1 cellular context compared by ENCODE assay signal in the genomic region with DNA sequence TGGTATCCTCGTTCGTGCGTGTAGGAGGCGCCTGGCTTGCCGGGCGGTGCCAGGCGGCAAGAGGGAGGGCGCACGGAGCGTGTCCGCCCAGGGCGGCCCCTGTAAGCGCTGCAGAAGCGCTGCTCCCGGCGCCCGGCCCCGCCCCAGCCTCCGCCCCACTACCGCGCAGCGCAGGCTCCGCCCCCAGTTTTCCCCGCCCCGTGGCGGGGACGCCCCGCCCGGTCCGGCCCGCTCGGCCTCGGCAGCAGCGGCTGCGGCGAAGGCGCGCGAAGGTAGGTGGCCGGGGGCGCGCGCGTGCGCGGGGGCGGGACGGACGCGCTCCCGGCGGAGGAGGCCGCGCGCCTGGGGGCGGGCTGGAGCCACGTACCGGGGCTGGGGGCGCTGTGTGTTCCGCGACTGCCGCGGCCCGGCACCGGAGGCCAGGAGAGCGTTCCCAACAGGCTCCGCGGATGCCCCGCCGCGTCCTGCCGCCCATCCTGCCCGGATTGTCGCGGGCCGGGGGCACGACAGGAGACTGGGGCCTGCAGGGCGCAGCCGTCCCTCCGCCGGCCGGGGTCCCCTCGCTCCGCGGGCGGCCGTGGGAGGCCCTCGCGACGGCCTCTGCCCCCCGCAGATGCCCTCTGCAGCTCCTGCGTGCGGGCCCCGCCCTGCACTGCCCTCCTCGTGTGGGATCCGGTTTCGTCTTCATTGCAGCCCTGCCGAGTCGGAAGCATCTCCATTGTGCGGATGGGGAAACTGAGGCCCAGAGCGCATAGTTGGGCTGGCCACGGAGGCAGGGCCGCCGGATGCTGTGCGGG.
A peak's percentile ranks its signal among the peaks of the same experiment; 100 is the strongest.
TF ChIP-seq lines count a peak whose summit lies in the region.

No MANE protein-coding gene starts in this region.

TF ChIP-seq in HepG2, 621 proteins besides CTCF, POLR2A, EP300 and RAD21 (continued from another document and continues in another):
- TF ChIP-seq, protein P1, sequence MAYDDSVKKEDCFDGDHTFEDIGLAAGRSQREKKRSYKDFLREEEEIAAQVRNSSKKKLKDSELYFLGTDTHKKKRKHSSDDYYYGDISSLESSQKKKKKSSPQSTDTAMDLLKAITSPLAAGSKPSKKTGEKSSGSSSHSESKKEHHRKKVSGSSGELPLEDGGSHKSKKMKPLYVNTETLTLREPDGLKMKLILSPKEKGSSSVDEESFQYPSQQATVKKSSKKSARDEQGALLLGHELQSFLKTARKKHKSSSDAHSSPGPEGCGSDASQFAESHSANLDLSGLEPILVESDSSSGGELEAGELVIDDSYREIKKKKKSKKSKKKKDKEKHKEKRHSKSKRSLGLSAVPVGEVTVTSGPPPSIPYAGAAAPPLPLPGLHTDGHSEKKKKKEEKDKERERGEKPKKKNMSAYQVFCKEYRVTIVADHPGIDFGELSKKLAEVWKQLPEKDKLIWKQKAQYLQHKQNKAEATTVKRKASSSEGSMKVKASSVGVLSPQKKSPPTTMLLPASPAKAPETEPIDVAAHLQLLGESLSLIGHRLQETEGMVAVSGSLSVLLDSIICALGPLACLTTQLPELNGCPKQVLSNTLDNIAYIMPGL (CRISPR knock-in tag; IDR thresholded peaks at IDR 0.05; ENCODE audit: borderline replicate concordance in 1 of 2, low read depth in 1 of 2), result peak in 1 of 2 experiments; percentile 63; a peak in 1 of 4 replicates
- peak; percentile 68; the same call in 1 of the 2 replicates for TF ChIP-seq REPIN1 (CRISPR knock-in tag; IDR thresholded peaks at IDR 0.05; ENCODE audit: borderline replicate concordance, low read depth)
- TF ChIP-seq NCOA1 (CRISPR knock-in tag; IDR thresholded peaks at IDR 0.05), result no peak; the same call in 1 of the 2 replicates
- TF ChIP-seq ELF1 (CRISPR knock-in tag; IDR thresholded peaks at IDR 0.05), result no peak
- TF ChIP-seq NFRKB (IDR thresholded peaks at IDR 0.05), result no peak
- TF ChIP-seq, protein P2, sequence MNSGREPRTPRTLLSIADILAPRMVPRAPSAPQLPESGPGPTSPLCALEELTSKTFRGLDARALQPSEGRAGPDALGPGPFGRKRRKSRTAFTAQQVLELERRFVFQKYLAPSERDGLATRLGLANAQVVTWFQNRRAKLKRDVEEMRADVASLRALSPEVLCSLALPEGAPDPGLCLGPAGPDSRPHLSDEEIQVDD (CRISPR knock-in tag; IDR thresholded peaks at IDR 0.05; ENCODE audit: borderline replicate concordance), result peak; percentile 58; the same call in 1 of the 2 replicates
- no peak for TF ChIP-seq ZNF33A (CRISPR knock-in tag; IDR thresholded peaks at IDR 0.05; ENCODE audit: borderline replicate concordance)
- no peak for TF ChIP-seq ZNF331 (CRISPR knock-in tag; IDR thresholded peaks at IDR 0.05)
- no peak for TF ChIP-seq ZNF564 (CRISPR knock-in tag; IDR thresholded peaks at IDR 0.05)
- peak; percentile 76 for TF ChIP-seq RBFOX2 (IDR thresholded peaks at IDR 0.05; ENCODE audit: low read depth, low read length)
- no peak for TF ChIP-seq ZNF317 (CRISPR knock-in tag; IDR thresholded peaks at IDR 0.05)
- TF ChIP-seq CBX5 (CRISPR knock-in tag; IDR thresholded peaks at IDR 0.05; ENCODE audit: borderline replicate concordance), result no peak
- 0 out of 2 replicates have a peak, but pooled peaks have one; percentile 12 for TF ChIP-seq PHF21A (CRISPR knock-in tag; IDR thresholded peaks at IDR 0.05)
- TF ChIP-seq, protein P3, sequence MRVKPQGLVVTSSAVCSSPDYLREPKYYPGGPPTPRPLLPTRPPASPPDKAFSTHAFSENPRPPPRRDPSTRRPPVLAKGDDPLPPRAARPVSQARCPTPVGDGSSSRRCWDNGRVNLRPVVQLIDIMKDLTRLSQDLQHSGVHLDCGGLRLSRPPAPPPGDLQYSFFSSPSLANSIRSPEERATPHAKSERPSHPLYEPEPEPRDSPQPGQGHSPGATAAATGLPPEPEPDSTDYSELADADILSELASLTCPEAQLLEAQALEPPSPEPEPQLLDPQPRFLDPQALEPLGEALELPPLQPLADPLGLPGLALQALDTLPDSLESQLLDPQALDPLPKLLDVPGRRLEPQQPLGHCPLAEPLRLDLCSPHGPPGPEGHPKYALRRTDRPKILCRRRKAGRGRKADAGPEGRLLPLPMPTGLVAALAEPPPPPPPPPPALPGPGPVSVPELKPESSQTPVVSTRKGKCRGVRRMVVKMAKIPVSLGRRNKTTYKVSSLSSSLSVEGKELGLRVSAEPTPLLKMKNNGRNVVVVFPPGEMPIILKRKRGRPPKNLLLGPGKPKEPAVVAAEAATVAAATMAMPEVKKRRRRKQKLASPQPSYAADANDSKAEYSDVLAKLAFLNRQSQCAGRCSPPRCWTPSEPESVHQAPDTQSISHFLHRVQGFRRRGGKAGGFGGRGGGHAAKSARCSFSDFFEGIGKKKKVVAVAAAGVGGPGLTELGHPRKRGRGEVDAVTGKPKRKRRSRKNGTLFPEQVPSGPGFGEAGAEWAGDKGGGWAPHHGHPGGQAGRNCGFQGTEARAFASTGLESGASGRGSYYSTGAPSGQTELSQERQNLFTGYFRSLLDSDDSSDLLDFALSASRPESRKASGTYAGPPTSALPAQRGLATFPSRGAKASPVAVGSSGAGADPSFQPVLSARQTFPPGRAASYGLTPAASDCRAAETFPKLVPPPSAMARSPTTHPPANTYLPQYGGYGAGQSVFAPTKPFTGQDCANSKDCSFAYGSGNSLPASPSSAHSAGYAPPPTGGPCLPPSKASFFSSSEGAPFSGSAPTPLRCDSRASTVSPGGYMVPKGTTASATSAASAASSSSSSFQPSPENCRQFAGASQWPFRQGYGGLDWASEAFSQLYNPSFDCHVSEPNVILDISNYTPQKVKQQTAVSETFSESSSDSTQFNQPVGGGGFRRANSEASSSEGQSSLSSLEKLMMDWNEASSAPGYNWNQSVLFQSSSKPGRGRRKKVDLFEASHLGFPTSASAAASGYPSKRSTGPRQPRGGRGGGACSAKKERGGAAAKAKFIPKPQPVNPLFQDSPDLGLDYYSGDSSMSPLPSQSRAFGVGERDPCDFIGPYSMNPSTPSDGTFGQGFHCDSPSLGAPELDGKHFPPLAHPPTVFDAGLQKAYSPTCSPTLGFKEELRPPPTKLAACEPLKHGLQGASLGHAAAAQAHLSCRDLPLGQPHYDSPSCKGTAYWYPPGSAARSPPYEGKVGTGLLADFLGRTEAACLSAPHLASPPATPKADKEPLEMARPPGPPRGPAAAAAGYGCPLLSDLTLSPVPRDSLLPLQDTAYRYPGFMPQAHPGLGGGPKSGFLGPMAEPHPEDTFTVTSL (CRISPR knock-in tag; IDR thresholded peaks at IDR 0.05; ENCODE audit: borderline replicate concordance), result no peak
- TF ChIP-seq HNRNPL (IDR thresholded peaks at IDR 0.05; ENCODE audit: low read depth, low read length), result peak; percentile 88
- TF ChIP-seq ATAD3A (CRISPR knock-in tag; IDR thresholded peaks at IDR 0.05), result no peak
- no peak for TF ChIP-seq FIP1L1 (IDR thresholded peaks at IDR 0.05; ENCODE audit: borderline replicate concordance, insufficient read depth, low read depth, low read length)
- TF ChIP-seq, protein P4, sequence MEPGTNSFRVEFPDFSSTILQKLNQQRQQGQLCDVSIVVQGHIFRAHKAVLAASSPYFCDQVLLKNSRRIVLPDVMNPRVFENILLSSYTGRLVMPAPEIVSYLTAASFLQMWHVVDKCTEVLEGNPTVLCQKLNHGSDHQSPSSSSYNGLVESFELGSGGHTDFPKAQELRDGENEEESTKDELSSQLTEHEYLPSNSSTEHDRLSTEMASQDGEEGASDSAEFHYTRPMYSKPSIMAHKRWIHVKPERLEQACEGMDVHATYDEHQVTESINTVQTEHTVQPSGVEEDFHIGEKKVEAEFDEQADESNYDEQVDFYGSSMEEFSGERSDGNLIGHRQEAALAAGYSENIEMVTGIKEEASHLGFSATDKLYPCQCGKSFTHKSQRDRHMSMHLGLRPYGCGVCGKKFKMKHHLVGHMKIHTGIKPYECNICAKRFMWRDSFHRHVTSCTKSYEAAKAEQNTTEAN (CRISPR knock-in tag; conservative IDR thresholded peaks at IDR 0.05), result 0 out of 2 replicates have a peak, but pooled peaks have one; percentile 40
- no peak for TF ChIP-seq NBN (conservative IDR thresholded peaks at IDR 0.05)
- no peak for TF ChIP-seq ZNF850 (CRISPR knock-in tag; conservative IDR thresholded peaks at IDR 0.05)
- TF ChIP-seq ZNF572 (CRISPR knock-in tag; IDR thresholded peaks at IDR 0.05), result no peak
- TF ChIP-seq FOXK2 (IDR thresholded peaks at IDR 0.05), result no peak
- no peak for TF ChIP-seq PHF20 (CRISPR knock-in tag; IDR thresholded peaks at IDR 0.05)
- peak; percentile 72; the same call in 1 of the 2 replicates for TF ChIP-seq ZNF790 (CRISPR knock-in tag; IDR thresholded peaks at IDR 0.05; ENCODE audit: borderline replicate concordance)
- TF ChIP-seq TAF1 (CRISPR knock-in tag; IDR thresholded peaks at IDR 0.05), result peak; percentile 54; the same call in 1 of the 2 replicates
- TF ChIP-seq, protein P5, sequence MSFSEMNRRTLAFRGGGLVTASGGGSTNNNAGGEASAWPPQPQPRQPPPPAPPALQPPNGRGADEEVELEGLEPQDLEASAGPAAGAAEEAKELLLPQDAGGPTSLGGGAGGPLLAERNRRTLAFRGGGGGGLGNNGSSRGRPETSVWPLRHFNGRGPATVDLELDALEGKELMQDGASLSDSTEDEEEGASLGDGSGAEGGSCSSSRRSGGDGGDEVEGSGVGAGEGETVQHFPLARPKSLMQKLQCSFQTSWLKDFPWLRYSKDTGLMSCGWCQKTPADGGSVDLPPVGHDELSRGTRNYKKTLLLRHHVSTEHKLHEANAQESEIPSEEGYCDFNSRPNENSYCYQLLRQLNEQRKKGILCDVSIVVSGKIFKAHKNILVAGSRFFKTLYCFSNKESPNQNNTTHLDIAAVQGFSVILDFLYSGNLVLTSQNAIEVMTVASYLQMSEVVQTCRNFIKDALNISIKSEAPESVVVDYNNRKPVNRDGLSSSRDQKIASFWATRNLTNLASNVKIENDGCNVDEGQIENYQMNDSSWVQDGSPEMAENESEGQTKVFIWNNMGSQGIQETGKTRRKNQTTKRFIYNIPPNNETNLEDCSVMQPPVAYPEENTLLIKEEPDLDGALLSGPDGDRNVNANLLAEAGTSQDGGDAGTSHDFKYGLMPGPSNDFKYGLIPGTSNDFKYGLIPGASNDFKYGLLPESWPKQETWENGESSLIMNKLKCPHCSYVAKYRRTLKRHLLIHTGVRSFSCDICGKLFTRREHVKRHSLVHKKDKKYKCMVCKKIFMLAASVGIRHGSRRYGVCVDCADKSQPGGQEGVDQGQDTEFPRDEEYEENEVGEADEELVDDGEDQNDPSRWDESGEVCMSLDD (CRISPR knock-in tag; IDR thresholded peaks at IDR 0.05; ENCODE audit: borderline replicate concordance), result no peak
- TF ChIP-seq, protein P6, sequence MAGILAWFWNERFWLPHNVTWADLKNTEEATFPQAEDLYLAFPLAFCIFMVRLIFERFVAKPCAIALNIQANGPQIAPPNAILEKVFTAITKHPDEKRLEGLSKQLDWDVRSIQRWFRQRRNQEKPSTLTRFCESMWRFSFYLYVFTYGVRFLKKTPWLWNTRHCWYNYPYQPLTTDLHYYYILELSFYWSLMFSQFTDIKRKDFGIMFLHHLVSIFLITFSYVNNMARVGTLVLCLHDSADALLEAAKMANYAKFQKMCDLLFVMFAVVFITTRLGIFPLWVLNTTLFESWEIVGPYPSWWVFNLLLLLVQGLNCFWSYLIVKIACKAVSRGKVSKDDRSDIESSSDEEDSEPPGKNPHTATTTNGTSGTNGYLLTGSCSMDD (CRISPR knock-in tag; IDR thresholded peaks at IDR 0.05), result no peak
- peak; percentile 17; the same call in 1 of the 2 replicates for TF ChIP-seq HDAC2 (CRISPR knock-in tag; IDR thresholded peaks at IDR 0.05)
- no peak for TF ChIP-seq GPN1 (CRISPR knock-in tag; IDR thresholded peaks at IDR 0.05; ENCODE audit: borderline replicate concordance)
- TF ChIP-seq, protein P7, sequence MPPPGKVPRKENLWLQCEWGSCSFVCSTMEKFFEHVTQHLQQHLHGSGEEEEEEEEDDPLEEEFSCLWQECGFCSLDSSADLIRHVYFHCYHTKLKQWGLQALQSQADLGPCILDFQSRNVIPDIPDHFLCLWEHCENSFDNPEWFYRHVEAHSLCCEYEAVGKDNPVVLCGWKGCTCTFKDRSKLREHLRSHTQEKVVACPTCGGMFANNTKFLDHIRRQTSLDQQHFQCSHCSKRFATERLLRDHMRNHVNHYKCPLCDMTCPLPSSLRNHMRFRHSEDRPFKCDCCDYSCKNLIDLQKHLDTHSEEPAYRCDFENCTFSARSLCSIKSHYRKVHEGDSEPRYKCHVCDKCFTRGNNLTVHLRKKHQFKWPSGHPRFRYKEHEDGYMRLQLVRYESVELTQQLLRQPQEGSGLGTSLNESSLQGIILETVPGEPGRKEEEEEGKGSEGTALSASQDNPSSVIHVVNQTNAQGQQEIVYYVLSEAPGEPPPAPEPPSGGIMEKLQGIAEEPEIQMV (CRISPR knock-in tag; IDR thresholded peaks at IDR 0.05; ENCODE audit: low read depth), result no peak
- TF ChIP-seq ZFP62 (CRISPR knock-in tag; IDR thresholded peaks at IDR 0.05), result no peak
- no peak for TF ChIP-seq ZNF3 (CRISPR knock-in tag; IDR thresholded peaks at IDR 0.05)
- no peak for TF ChIP-seq NONO (IDR thresholded peaks at IDR 0.05)
- 0 out of 2 replicates have a peak, but pooled peaks have one; percentile 52 for TF ChIP-seq NONO (CRISPR knock-in tag; conservative IDR thresholded peaks at IDR 0.05)
- TF ChIP-seq JUND (CRISPR knock-in tag; IDR thresholded peaks at IDR 0.05), result no peak
- TF ChIP-seq SRSF9 (IDR thresholded peaks at IDR 0.05; ENCODE audit: borderline replicate concordance, insufficient read depth, low read depth, low read length, poor library complexity, severe bottlenecking), result no peak
- no peak for TF ChIP-seq ARNTL (CRISPR knock-in tag; IDR thresholded peaks at IDR 0.05)
- TF ChIP-seq ZNF709 (CRISPR knock-in tag; IDR thresholded peaks at IDR 0.05), result peak; percentile 48
- TF ChIP-seq, protein P8, sequence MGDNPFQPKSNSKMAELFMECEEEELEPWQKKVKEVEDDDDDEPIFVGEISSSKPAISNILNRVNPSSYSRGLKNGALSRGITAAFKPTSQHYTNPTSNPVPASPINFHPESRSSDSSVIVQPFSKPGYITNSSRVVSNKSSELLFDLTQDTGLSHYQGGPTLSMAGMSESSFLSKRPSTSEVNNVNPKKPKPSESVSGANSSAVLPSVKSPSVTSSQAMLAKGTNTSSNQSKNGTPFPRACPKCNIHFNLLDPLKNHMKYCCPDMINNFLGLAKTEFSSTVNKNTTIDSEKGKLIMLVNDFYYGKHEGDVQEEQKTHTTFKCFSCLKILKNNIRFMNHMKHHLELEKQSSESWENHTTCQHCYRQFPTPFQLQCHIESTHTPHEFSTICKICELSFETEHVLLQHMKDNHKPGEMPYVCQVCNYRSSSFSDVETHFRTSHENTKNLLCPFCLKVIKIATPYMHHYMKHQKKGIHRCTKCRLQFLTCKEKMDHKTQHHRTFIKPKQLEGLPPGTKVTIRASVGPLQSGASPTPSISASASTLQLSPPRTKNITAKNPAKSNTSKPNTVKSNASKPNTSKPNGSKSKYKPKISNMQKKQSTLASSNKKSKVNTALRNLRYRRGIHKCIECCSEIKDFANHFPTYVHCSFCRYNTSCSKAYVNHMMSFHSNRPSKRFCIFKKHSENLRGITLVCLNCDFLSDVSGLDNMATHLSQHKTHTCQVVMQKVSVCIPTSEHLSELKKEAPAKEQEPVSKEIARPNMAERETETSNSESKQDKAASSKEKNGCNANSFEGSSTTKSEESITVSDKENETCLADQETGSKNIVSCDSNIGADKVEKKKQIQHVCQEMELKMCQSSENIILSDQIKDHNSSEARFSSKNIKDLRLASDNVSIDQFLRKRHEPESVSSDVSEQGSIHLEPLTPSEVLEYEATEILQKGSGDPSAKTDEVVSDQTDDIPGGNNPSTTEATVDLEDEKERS (CRISPR knock-in tag; IDR thresholded peaks at IDR 0.05), result no peak
- no peak for TF ChIP-seq THYN1 (CRISPR knock-in tag; IDR thresholded peaks at IDR 0.05; ENCODE audit: borderline replicate concordance, low read depth)
- no peak for TF ChIP-seq HOXA7 (CRISPR knock-in tag; IDR thresholded peaks at IDR 0.05)
- no peak for TF ChIP-seq REXO4 (CRISPR knock-in tag; IDR thresholded peaks at IDR 0.05; ENCODE audit: borderline replicate concordance)
